1 cellular context compared by ENCODE assay signal in the genomic region with DNA sequence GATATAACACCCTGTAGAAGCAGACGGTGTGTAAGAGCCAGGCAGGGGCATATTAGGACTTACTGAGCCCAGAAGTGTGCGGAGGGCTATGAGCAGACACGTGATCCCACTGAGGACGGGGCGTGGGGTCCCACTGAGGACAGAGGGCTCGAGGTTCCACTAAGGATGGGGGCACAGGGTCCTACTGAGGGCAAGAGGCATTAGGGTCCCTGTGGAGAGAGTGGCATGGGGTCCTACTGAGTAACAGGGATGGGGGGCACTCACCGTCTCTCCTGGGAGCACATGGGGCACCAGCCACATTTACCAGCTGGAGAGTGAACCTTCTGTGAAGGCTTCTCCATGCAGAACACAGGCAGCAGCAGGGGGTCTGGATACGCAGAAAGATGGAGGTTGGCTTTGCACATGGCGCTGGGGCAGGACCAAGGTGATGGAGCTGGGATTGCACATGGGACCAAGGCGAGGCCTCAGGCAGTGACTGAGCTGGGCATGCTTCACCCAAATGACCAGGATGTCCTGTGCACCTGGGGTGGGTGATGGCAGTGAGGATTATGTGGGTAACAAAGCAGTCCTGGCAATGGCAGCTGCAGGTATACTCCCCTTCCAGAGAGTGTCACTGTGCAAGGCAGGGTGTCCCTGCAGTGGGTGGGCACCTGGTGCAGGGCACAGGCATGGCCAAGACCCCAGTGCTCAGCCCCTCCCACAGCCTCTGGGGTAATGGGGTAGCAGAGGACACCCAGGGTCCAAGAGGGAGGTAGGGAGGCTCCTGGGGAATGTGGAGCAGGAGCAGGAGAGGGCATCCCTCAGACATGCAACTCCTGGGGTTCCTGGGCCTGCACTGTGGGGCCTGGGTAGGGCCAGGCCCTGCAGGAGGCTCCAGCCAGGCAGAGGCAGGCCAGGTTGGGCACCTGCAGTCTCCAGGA.
TF ChIP-seq lines count a peak whose summit lies in the region.

No MANE protein-coding gene starts in this region.

TF ChIP-seq in H1, 55 proteins besides CTCF, POLR2A, EP300 and RAD21 (continued from another document):
- no peak for TF ChIP-seq CHD2 (IDR thresholded peaks at IDR 0.05; ENCODE audit: low read length)
- TF ChIP-seq SRF (IDR thresholded peaks at IDR 0.05; ENCODE audit: low read depth, low read length), result no peak
- TF ChIP-seq NRF1 (IDR thresholded peaks at IDR 0.05; ENCODE audit: low read depth, low read length), result no peak
- no peak for TF ChIP-seq CHD1 (IDR thresholded peaks at IDR 0.05; ENCODE audit: low read depth, low read length)
- no peak for TF ChIP-seq HDAC6 (IDR thresholded peaks at IDR 0.05; ENCODE audit: low read depth, low read length)
- no peak for TF ChIP-seq CBX5 (IDR thresholded peaks at IDR 0.05; ENCODE audit: low read depth, low read length)
- no peak for TF ChIP-seq KDM1A (IDR thresholded peaks at IDR 0.05; ENCODE audit: borderline replicate concordance, low read length)
- TF ChIP-seq EZH2 (IDR thresholded peaks at IDR 0.05; ENCODE audit: low read depth, low read length, severe bottlenecking), result no peak
- no peak for TF ChIP-seq KDM4A (IDR thresholded peaks at IDR 0.05; ENCODE audit: low read depth, low read length, severe bottlenecking)
- no peak for TF ChIP-seq FOSL1 (IDR thresholded peaks at IDR 0.05; ENCODE audit: insufficient read depth, low read depth, low read length)
- no peak for TF ChIP-seq ZNF274 (IDR thresholded peaks at IDR 0.05; ENCODE audit: borderline replicate concordance, extremely low read depth, low read length)
- TF ChIP-seq, protein P1, sequence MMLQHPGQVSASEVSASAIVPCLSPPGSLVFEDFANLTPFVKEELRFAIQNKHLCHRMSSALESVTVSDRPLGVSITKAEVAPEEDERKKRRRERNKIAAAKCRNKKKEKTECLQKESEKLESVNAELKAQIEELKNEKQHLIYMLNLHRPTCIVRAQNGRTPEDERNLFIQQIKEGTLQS (IDR thresholded peaks at IDR 0.05; ENCODE audit: insufficient read depth, low read depth, low read length), result no peak
- TF ChIP-seq GABPA (IDR thresholded peaks at IDR 0.05; ENCODE audit: borderline replicate concordance, insufficient read depth, low read length), result no peak
- no peak for TF ChIP-seq TAF7 (optimal IDR thresholded peaks at IDR 0.05; ENCODE audit: borderline replicate concordance, low read depth, low read length)
